2 cellular contexts compared by ENCODE assay signal in genomic region chr14:34365309-34365915, GRCh38.
TF ChIP-seq lines count a peak whose summit lies in the region.

No MANE protein-coding gene starts in this region.

TF ChIP-seq in HCT116, 20 proteins besides CTCF, POLR2A, EP300 and RAD21:
- TF ChIP-seq JUND (IDR thresholded peaks at IDR 0.05), result no peak
- TF ChIP-seq POLR2AphosphoS5 (IDR thresholded peaks at IDR 0.05; ENCODE audit: low read depth, low read length), result no peak
- TF ChIP-seq ZFX (IDR thresholded peaks at IDR 0.05), result no peak
- no peak for TF ChIP-seq SIN3A (IDR thresholded peaks at IDR 0.05; ENCODE audit: low read depth)
- TF ChIP-seq FOSL1 (IDR thresholded peaks at IDR 0.05; ENCODE audit: low read depth), result no peak
- no peak for TF ChIP-seq TCF7L2 (IDR thresholded peaks at IDR 0.05; ENCODE audit: borderline replicate concordance, extremely low read depth, insufficient read depth, insufficient read length)
- TF ChIP-seq EGR1 (IDR thresholded peaks at IDR 0.05; ENCODE audit: low read depth), result no peak
- TF ChIP-seq EZH2 (IDR thresholded peaks at IDR 0.05), result no peak

TF ChIP-seq in endothelial cell of umbilical vein, 7 proteins besides CTCF, POLR2A, EP300 and RAD21:
- no peak for TF ChIP-seq FOS (IDR thresholded peaks at IDR 0.05; ENCODE audit: borderline replicate concordance, insufficient read depth, low read length)
- no peak for TF ChIP-seq MAX (IDR thresholded peaks at IDR 0.05; ENCODE audit: insufficient read depth, insufficient read length)
- TF ChIP-seq MYC (IDR thresholded peaks at IDR 0.05; ENCODE audit: low read depth, low read length), result no peak
- no peak for TF ChIP-seq EZH2 (IDR thresholded peaks at IDR 0.05; ENCODE audit: borderline replicate concordance, low read depth, low read length, severe bottlenecking)
- TF ChIP-seq POLR2AphosphoS5 (IDR thresholded peaks at IDR 0.05; ENCODE audit: insufficient read depth, low read depth, low read length), result no peak
- no peak for TF ChIP-seq GATA2 (IDR thresholded peaks at IDR 0.05; ENCODE audit: insufficient read depth, insufficient read length, low read depth, low read length)
- TF ChIP-seq JUN (IDR thresholded peaks at IDR 0.05; ENCODE audit: borderline replicate concordance, insufficient read depth, insufficient read length, low read depth), result no peak
